ENCODE assay signal across 1 cellular context in genomic region chr20:47318596-47319516, GRCh38.
TF ChIP-seq lines count a peak whose summit lies in the region.

No MANE protein-coding gene starts in this region.

TF ChIP-seq in HepG2, 621 proteins besides CTCF, POLR2A, EP300 and RAD21 (continued from another document and continues in another):
- TF ChIP-seq, protein P1, sequence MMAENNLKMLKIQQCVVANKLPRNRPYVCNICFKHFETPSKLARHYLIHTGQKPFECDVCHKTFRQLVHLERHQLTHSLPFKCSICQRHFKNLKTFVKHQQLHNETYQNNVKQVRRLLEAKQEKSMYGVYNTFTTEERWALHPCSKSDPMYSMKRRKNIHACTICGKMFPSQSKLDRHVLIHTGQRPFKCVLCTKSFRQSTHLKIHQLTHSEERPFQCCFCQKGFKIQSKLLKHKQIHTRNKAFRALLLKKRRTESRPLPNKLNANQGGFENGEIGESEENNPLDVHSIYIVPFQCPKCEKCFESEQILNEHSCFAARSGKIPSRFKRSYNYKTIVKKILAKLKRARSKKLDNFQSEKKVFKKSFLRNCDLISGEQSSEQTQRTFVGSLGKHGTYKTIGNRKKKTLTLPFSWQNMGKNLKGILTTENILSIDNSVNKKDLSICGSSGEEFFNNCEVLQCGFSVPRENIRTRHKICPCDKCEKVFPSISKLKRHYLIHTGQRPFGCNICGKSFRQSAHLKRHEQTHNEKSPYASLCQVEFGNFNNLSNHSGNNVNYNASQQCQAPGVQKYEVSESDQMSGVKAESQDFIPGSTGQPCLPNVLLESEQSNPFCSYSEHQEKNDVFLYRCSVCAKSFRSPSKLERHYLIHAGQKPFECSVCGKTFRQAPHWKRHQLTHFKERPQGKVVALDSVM (CRISPR knock-in tag; IDR thresholded peaks at IDR 0.05): peak; percentile 7; the same call in 1 of the 2 replicates
- peak; percentile 52; the same call in 1 of the 2 replicates for TF ChIP-seq ZNF34 (CRISPR knock-in tag; IDR thresholded peaks at IDR 0.05; ENCODE audit: borderline replicate concordance)
- TF ChIP-seq ZFP36L2 (CRISPR knock-in tag; IDR thresholded peaks at IDR 0.05): no peak
- no peak for TF ChIP-seq FOSL1 (CRISPR knock-in tag; IDR thresholded peaks at IDR 0.05; ENCODE audit: borderline replicate concordance)
- no peak for TF ChIP-seq MEF2D (CRISPR knock-in tag; IDR thresholded peaks at IDR 0.05)
- no peak for TF ChIP-seq BCL6 (CRISPR knock-in tag; IDR thresholded peaks at IDR 0.05)
- no peak for TF ChIP-seq ADNP (CRISPR knock-in tag; IDR thresholded peaks at IDR 0.05)
- no peak for TF ChIP-seq ZNF337 (CRISPR knock-in tag; IDR thresholded peaks at IDR 0.05; ENCODE audit: borderline replicate concordance, low read depth)
- peak; percentile 4; the same call in 1 of the 2 replicates for TF ChIP-seq ZNF670 (CRISPR knock-in tag; IDR thresholded peaks at IDR 0.05; ENCODE audit: borderline replicate concordance)
- TF ChIP-seq DMTF1 (CRISPR knock-in tag; IDR thresholded peaks at IDR 0.05): no peak
- no peak for TF ChIP-seq POLR2AphosphoS2 (IDR thresholded peaks at IDR 0.05; ENCODE audit: low read depth, low read length)
- TF ChIP-seq RBM39 (IDR thresholded peaks at IDR 0.05; ENCODE audit: low read depth, low read length, poor library complexity, severe bottlenecking): no peak
- no peak for TF ChIP-seq TFE3 (CRISPR knock-in tag; IDR thresholded peaks at IDR 0.05)
- no peak for TF ChIP-seq KAT2B (IDR thresholded peaks at IDR 0.05; ENCODE audit: borderline replicate concordance, low read depth, low read length)
- TF ChIP-seq FLYWCH1 (CRISPR knock-in tag; IDR thresholded peaks at IDR 0.05): no peak
- no peak for TF ChIP-seq ZSCAN12 (CRISPR knock-in tag; IDR thresholded peaks at IDR 0.05)
- TF ChIP-seq MXD4 (CRISPR knock-in tag; IDR thresholded peaks at IDR 0.05): no peak; the same call in 1 of the 2 replicates
- TF ChIP-seq ZNF317 (CRISPR knock-in tag; IDR thresholded peaks at IDR 0.05): peak; percentile 17; the same call in 1 of the 2 replicates
- peak; percentile 34; the same call in 1 of the 2 replicates for TF ChIP-seq AKAP8 (CRISPR knock-in tag; IDR thresholded peaks at IDR 0.05)
- 0 out of 2 replicates have a peak, but pooled peaks have one; percentile 12 for TF ChIP-seq ATF1 (CRISPR knock-in tag; IDR thresholded peaks at IDR 0.05)
- TF ChIP-seq GTF2F1 (IDR thresholded peaks at IDR 0.05; ENCODE audit: low read length): no peak
- TF ChIP-seq ZNF331 (CRISPR knock-in tag; IDR thresholded peaks at IDR 0.05): no peak
- no peak for TF ChIP-seq FOXJ3 (CRISPR knock-in tag; IDR thresholded peaks at IDR 0.05; ENCODE audit: borderline replicate concordance)
- TF ChIP-seq, protein P2, sequence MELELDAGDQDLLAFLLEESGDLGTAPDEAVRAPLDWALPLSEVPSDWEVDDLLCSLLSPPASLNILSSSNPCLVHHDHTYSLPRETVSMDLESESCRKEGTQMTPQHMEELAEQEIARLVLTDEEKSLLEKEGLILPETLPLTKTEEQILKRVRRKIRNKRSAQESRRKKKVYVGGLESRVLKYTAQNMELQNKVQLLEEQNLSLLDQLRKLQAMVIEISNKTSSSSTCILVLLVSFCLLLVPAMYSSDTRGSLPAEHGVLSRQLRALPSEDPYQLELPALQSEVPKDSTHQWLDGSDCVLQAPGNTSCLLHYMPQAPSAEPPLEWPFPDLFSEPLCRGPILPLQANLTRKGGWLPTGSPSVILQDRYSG (CRISPR knock-in tag; IDR thresholded peaks at IDR 0.05): 0 out of 2 replicates have a peak, but pooled peaks have one; percentile 4
- TF ChIP-seq ZNF7 (CRISPR knock-in tag; IDR thresholded peaks at IDR 0.05): 0 out of 2 replicates have a peak, but pooled peaks have one; percentile 6
- TF ChIP-seq NFKB2 (CRISPR knock-in tag; IDR thresholded peaks at IDR 0.05; ENCODE audit: borderline replicate concordance): peak; percentile 73; the same call in 1 of the 2 replicates
- TF ChIP-seq ZSCAN20 (CRISPR knock-in tag; IDR thresholded peaks at IDR 0.05; ENCODE audit: borderline replicate concordance): peak; percentile 52; the same call in 1 of the 2 replicates
- TF ChIP-seq, protein P3, sequence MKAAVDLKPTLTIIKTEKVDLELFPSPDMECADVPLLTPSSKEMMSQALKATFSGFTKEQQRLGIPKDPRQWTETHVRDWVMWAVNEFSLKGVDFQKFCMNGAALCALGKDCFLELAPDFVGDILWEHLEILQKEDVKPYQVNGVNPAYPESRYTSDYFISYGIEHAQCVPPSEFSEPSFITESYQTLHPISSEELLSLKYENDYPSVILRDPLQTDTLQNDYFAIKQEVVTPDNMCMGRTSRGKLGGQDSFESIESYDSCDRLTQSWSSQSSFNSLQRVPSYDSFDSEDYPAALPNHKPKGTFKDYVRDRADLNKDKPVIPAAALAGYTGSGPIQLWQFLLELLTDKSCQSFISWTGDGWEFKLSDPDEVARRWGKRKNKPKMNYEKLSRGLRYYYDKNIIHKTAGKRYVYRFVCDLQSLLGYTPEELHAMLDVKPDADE (CRISPR knock-in tag; IDR thresholded peaks at IDR 0.05): no peak
- peak; percentile 7 for TF ChIP-seq CCDC6 (CRISPR knock-in tag; IDR thresholded peaks at IDR 0.05)
- peak; percentile 17; the same call in 1 of the 2 replicates for TF ChIP-seq ZNF274 (CRISPR knock-in tag; IDR thresholded peaks at IDR 0.05)
- TF ChIP-seq MAF1 (CRISPR knock-in tag; IDR thresholded peaks at IDR 0.05; ENCODE audit: borderline replicate concordance): 0 out of 2 replicates have a peak, but pooled peaks have one; percentile 43
- no peak for TF ChIP-seq SRF (IDR thresholded peaks at IDR 0.05; ENCODE audit: low read depth, low read length)
- TF ChIP-seq, protein P4, sequence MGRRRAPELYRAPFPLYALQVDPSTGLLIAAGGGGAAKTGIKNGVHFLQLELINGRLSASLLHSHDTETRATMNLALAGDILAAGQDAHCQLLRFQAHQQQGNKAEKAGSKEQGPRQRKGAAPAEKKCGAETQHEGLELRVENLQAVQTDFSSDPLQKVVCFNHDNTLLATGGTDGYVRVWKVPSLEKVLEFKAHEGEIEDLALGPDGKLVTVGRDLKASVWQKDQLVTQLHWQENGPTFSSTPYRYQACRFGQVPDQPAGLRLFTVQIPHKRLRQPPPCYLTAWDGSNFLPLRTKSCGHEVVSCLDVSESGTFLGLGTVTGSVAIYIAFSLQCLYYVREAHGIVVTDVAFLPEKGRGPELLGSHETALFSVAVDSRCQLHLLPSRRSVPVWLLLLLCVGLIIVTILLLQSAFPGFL (CRISPR knock-in tag; IDR thresholded peaks at IDR 0.05): no peak
- TF ChIP-seq ZBTB8A (CRISPR knock-in tag; IDR thresholded peaks at IDR 0.05; ENCODE audit: borderline replicate concordance, low read depth): 0 out of 2 replicates have a peak, but pooled peaks have one; percentile 84
- no peak for TF ChIP-seq MYPOP (CRISPR knock-in tag; IDR thresholded peaks at IDR 0.05)
- TF ChIP-seq, protein P5, sequence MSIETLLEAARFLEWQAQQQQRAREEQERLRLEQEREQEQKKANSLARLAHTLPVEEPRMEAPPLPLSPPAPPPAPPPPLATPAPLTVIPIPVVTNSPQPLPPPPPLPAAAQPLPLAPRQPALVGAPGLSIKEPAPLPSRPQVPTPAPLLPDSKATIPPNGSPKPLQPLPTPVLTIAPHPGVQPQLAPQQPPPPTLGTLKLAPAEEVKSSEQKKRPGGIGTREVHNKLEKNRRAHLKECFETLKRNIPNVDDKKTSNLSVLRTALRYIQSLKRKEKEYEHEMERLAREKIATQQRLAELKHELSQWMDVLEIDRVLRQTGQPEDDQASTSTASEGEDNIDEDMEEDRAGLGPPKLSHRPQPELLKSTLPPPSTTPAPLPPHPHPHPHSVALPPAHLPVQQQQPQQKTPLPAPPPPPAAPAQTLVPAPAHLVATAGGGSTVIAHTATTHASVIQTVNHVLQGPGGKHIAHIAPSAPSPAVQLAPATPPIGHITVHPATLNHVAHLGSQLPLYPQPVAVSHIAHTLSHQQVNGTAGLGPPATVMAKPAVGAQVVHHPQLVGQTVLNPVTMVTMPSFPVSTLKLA (IDR thresholded peaks at IDR 0.05): no peak
- no peak for TF ChIP-seq PTBP1 (IDR thresholded peaks at IDR 0.05; ENCODE audit: low read depth, low read length, poor library complexity, severe bottlenecking)
- TF ChIP-seq KIAA2018 (CRISPR knock-in tag; IDR thresholded peaks at IDR 0.05; ENCODE audit: borderline replicate concordance): no peak
